1 cellular context compared by ENCODE assay signal in genomic region chr1:210557426-210558077, GRCh38.
TF ChIP-seq lines count a peak whose summit lies in the region.

No MANE protein-coding gene starts in this region.

TF ChIP-seq in K562, 482 proteins besides CTCF, POLR2A, EP300 and RAD21 (continued from another document):
- TF ChIP-seq MGA (IDR thresholded peaks at IDR 0.05) (peak; percentile 34; the same call in 1 of the 2 replicates), THRAP3 (IDR thresholded peaks at IDR 0.05; ENCODE audit: borderline replicate concordance) (no peak), MTA3 (IDR thresholded peaks at IDR 0.05; ENCODE audit: borderline replicate concordance) (no peak), IRF1 (CRISPR knock-in tag; IDR thresholded peaks at IDR 0.05; ENCODE audit: borderline replicate concordance) (no peak), NELFE (IDR thresholded peaks at IDR 0.05; ENCODE audit: insufficient read depth, insufficient read length) (no peak), ZNF239 (CRISPR knock-in tag; IDR thresholded peaks at IDR 0.05) (no peak), ZBTB2 (IDR thresholded peaks at IDR 0.05) (no peak), RBBP5 (IDR thresholded peaks at IDR 0.05; ENCODE audit: borderline replicate concordance, insufficient read depth, low read length, poor library complexity, severe bottlenecking) (no peak), ATF3 (IDR thresholded peaks at IDR 0.05) (no peak), ATF3 (CRISPR knock-in tag; conservative IDR thresholded peaks at IDR 0.05) (no peak), ZFX (CRISPR knock-in tag; IDR thresholded peaks at IDR 0.05) (no peak), NR1H2 (CRISPR knock-in tag; IDR thresholded peaks at IDR 0.05) (no peak), ZKSCAN3 (CRISPR knock-in tag; IDR thresholded peaks at IDR 0.05) (no peak), CTBP1 (IDR thresholded peaks at IDR 0.05; ENCODE audit: borderline replicate concordance) (no peak), TCF7L2 (IDR thresholded peaks at IDR 0.05; ENCODE audit: low read depth, low read length) (no peak), KLF6 (CRISPR knock-in tag; IDR thresholded peaks at IDR 0.05; ENCODE audit: borderline replicate concordance) (no peak), ZNF584 (CRISPR knock-in tag; IDR thresholded peaks at IDR 0.05; ENCODE audit: low read depth) (peak; percentile 52; the same call in 1 of the 2 replicates), TEAD2 (tag; IDR thresholded peaks at IDR 0.05) (no peak), MLLT1 (IDR thresholded peaks at IDR 0.05) (no peak), POLR3A (IDR thresholded peaks at IDR 0.05; ENCODE audit: borderline replicate concordance, extremely low read depth, insufficient read depth, insufficient read length) (no peak), SMAD3 (CRISPR knock-in tag; conservative IDR thresholded peaks at IDR 0.05) (0 out of 2 replicates have a peak, but pooled peaks have one; percentile 50), KAT8 (IDR thresholded peaks at IDR 0.05; ENCODE audit: low read depth) (no peak), POLR2H (tag; IDR thresholded peaks at IDR 0.05; ENCODE audit: low read depth) (peak; percentile 84), TRIM28 (IDR thresholded peaks at IDR 0.05) (no peak), ZNF764 (CRISPR knock-in tag; IDR thresholded peaks at IDR 0.05; ENCODE audit: low read depth) (no peak)
- TF ChIP-seq, protein P1, sequence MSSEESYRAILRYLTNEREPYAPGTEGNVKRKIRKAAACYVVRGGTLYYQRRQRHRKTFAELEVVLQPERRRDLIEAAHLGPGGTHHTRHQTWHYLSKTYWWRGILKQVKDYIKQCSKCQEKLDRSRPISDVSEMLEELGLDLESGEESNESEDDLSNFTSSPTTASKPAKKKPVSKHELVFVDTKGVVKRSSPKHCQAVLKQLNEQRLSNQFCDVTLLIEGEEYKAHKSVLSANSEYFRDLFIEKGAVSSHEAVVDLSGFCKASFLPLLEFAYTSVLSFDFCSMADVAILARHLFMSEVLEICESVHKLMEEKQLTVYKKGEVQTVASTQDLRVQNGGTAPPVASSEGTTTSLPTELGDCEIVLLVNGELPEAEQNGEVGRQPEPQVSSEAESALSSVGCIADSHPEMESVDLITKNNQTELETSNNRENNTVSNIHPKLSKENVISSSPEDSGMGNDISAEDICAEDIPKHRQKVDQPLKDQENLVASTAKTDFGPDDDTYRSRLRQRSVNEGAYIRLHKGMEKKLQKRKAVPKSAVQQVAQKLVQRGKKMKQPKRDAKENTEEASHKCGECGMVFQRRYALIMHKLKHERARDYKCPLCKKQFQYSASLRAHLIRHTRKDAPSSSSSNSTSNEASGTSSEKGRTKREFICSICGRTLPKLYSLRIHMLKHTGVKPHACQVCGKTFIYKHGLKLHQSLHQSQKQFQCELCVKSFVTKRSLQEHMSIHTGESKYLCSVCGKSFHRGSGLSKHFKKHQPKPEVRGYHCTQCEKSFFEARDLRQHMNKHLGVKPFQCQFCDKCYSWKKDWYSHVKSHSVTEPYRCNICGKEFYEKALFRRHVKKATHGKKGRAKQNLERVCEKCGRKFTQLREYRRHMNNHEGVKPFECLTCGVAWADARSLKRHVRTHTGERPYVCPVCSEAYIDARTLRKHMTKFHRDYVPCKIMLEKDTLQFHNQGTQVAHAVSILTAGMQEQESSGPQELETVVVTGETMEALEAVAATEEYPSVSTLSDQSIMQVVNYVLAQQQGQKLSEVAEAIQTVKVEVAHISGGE (CRISPR knock-in tag; IDR thresholded peaks at IDR 0.05): no peak
- TF ChIP-seq, protein P2, sequence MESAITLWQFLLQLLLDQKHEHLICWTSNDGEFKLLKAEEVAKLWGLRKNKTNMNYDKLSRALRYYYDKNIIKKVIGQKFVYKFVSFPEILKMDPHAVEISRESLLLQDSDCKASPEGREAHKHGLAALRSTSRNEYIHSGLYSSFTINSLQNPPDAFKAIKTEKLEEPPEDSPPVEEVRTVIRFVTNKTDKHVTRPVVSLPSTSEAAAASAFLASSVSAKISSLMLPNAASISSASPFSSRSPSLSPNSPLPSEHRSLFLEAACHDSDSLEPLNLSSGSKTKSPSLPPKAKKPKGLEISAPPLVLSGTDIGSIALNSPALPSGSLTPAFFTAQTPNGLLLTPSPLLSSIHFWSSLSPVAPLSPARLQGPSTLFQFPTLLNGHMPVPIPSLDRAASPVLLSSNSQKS (CRISPR knock-in tag; IDR thresholded peaks at IDR 0.05): no peak
